1 cellular context compared by ENCODE assay signal in the genomic region with DNA sequence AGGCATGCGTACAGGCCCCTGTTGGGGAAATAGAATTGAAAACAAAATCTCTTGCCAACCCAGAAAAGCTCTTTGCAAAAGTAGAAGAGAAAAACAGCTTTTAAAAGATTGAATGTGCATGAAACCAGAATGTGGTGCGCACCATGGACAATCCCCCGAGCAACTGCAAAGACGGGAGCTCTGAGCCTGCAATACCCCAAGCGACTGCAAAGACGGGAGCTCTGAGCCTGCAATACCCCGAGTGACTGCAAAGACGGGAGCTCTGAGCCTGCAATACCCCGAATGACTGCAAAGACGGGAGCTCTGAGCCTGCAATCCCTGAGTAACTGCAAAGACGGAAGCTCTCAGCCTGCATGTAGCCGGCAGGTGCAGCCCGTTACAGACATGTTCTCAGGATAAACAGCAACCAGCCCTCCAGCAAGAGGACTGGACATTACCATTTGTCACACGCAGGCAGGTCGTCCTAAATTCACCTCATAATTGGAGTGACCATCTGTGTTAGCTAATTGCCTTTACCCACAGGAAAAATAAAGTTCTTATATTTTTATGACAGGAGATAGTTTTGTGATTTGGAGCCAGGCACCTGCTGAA.
TF ChIP-seq lines count a peak whose summit lies in the region.

No MANE protein-coding gene starts in this region.

TF ChIP-seq in K562, 482 proteins besides CTCF, POLR2A, EP300 and RAD21:
- TF ChIP-seq, protein P1, sequence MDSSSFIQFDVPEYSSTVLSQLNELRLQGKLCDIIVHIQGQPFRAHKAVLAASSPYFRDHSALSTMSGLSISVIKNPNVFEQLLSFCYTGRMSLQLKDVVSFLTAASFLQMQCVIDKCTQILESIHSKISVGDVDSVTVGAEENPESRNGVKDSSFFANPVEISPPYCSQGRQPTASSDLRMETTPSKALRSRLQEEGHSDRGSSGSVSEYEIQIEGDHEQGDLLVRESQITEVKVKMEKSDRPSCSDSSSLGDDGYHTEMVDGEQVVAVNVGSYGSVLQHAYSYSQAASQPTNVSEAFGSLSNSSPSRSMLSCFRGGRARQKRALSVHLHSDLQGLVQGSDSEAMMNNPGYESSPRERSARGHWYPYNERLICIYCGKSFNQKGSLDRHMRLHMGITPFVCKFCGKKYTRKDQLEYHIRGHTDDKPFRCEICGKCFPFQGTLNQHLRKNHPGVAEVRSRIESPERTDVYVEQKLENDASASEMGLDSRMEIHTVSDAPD (CRISPR knock-in tag; IDR thresholded peaks at IDR 0.05), result no peak
- TF ChIP-seq STAT5A (IDR thresholded peaks at IDR 0.05; ENCODE audit: borderline replicate concordance, low read length), result no peak
- TF ChIP-seq, protein P2, sequence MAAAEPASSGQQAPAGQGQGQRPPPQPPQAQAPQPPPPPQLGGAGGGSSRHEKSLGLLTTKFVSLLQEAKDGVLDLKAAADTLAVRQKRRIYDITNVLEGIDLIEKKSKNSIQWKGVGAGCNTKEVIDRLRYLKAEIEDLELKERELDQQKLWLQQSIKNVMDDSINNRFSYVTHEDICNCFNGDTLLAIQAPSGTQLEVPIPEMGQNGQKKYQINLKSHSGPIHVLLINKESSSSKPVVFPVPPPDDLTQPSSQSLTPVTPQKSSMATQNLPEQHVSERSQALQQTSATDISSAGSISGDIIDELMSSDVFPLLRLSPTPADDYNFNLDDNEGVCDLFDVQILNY (CRISPR knock-in tag; IDR thresholded peaks at IDR 0.05), result no peak
- TF ChIP-seq, protein P3, sequence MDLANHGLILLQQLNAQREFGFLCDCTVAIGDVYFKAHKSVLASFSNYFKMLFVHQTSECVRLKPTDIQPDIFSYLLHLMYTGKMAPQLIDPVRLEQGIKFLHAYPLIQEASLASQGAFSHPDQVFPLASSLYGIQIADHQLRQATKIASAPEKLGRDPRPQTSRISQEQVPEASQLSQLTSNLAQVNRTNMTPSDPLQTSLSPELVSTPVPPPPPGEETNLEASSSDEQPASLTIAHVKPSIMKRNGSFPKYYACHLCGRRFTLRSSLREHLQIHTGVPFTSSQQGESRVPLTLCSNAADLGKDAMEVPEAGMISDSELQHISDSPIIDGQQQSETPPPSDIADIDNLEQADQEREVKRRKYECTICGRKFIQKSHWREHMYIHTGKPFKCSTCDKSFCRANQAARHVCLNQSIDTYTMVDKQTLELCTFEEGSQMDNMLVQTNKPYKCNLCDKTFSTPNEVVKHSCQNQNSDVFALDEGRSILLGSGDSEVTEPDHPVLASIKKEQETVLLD (IDR thresholded peaks at IDR 0.05), result no peak
- TF ChIP-seq, protein P4, sequence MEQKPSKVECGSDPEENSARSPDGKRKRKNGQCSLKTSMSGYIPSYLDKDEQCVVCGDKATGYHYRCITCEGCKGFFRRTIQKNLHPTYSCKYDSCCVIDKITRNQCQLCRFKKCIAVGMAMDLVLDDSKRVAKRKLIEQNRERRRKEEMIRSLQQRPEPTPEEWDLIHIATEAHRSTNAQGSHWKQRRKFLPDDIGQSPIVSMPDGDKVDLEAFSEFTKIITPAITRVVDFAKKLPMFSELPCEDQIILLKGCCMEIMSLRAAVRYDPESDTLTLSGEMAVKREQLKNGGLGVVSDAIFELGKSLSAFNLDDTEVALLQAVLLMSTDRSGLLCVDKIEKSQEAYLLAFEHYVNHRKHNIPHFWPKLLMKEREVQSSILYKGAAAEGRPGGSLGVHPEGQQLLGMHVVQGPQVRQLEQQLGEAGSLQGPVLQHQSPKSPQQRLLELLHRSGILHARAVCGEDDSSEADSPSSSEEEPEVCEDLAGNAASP (IDR thresholded peaks at IDR 0.05), result no peak
- no peak for TF ChIP-seq MAFG (tag; conservative IDR thresholded peaks at IDR 0.05)
- TF ChIP-seq, protein P5, sequence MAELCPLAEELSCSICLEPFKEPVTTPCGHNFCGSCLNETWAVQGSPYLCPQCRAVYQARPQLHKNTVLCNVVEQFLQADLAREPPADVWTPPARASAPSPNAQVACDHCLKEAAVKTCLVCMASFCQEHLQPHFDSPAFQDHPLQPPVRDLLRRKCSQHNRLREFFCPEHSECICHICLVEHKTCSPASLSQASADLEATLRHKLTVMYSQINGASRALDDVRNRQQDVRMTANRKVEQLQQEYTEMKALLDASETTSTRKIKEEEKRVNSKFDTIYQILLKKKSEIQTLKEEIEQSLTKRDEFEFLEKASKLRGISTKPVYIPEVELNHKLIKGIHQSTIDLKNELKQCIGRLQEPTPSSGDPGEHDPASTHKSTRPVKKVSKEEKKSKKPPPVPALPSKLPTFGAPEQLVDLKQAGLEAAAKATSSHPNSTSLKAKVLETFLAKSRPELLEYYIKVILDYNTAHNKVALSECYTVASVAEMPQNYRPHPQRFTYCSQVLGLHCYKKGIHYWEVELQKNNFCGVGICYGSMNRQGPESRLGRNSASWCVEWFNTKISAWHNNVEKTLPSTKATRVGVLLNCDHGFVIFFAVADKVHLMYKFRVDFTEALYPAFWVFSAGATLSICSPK (IDR thresholded peaks at IDR 0.05; ENCODE audit: borderline replicate concordance), result no peak
- TF ChIP-seq CTBP1 (IDR thresholded peaks at IDR 0.05; ENCODE audit: borderline replicate concordance), result no peak
- no peak for TF ChIP-seq BCL6 (CRISPR knock-in tag; IDR thresholded peaks at IDR 0.05)
- TF ChIP-seq, protein P6, sequence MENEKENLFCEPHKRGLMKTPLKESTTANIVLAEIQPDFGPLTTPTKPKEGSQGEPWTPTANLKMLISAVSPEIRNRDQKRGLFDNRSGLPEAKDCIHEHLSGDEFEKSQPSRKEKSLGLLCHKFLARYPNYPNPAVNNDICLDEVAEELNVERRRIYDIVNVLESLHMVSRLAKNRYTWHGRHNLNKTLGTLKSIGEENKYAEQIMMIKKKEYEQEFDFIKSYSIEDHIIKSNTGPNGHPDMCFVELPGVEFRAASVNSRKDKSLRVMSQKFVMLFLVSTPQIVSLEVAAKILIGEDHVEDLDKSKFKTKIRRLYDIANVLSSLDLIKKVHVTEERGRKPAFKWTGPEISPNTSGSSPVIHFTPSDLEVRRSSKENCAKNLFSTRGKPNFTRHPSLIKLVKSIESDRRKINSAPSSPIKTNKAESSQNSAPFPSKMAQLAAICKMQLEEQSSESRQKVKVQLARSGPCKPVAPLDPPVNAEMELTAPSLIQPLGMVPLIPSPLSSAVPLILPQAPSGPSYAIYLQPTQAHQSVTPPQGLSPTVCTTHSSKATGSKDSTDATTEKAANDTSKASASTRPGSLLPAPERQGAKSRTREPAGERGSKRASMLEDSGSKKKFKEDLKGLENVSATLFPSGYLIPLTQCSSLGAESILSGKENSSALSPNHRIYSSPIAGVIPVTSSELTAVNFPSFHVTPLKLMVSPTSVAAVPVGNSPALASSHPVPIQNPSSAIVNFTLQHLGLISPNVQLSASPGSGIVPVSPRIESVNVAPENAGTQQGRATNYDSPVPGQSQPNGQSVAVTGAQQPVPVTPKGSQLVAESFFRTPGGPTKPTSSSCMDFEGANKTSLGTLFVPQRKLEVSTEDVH (IDR thresholded peaks at IDR 0.05; ENCODE audit: low read depth, partially characterized antibody), result no peak
- no peak for TF ChIP-seq KDM5B (IDR thresholded peaks at IDR 0.05; ENCODE audit: insufficient replicate concordance, low read depth, low read length)
- TF ChIP-seq PHB (CRISPR knock-in tag; IDR thresholded peaks at IDR 0.05), result no peak
- no peak for TF ChIP-seq HDAC2 (IDR thresholded peaks at IDR 0.05)
